ENCODE assay signal across 13 cellular contexts in the genomic region with DNA sequence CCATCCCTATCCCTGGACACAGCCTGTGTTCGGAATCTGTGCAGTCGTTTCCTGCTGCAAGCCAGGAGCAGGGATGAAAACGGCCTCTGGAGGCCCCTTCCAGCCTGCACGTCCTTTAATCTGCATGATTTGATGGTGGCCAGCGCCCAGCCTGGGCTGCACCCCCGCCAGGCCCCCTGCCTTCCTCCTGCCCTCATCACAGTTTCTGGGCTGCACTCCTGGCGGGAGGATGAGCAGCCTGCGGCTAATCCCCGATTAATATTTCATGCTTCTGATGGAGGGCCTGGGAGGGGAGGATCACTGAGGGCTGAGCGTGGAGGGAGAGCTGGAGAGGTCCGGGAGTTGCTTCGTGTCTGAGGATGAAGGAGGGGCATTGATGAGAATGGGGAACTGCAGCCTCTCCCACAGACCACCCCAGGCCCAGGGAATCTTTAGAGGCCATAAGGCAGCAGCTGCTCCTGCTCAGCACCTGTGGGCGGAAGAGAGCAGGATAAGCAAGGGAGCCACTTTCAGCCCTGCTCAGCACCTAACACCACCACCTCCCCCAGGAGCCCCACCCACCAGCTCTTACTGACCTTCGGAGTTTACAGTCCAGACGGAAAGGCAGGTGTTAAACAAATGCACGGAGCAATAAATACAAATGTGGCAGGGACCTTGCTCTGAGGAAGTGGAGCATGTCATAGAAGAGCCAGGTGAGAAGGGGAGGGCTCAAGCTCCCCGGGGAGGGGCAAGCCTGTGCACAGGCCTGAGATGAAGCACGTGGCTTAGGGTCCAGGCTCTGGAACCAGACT.
A peak's percentile ranks its signal among the peaks of the same experiment; 100 is the strongest.
DNase-seq lines count a peak whose midpoint lies in the region; TF ChIP-seq lines count a peak whose summit lies in the region.
"Had no signal": no experiment of that assay in that cellular context is flagged by ENCODE, and none has a peak within 500 bp of the region (broad histone marks: within the 10 kb centered on the region; RNA-seq: fewer than 3 reads in every experiment).

No MANE protein-coding gene starts in this region.

- no TSS peak for BruUV-seq in A673 (replicated peaks; lab: Mats Ljungman, UMichigan)

- no peaks in the 10 kb centered on the region for H3K4me1 ChIP-seq in A673 (ENCODE audit: insufficient read depth, low read length, poor library complexity, severe bottlenecking)

- peak; percentile 88 for DNase-seq in DMS153 treated with DMSO at 0.1 percent for 48 hours (lab: John Stamatoyannopoulos, UW; ENCODE audit: unreplicated experiment)
- DNase-seq in NCI-H187 (lab: John Stamatoyannopoulos, UW): peak; percentile 69 to 79
- DNase-seq in NCI-H774 (lab: John Stamatoyannopoulos, UW): peak; percentile 92
- peak; percentile 82 for DNase-seq in left kidney (ENCODE audit: low read depth, low spot score)
- no peak for DNase-seq in NAMALWA (ENCODE audit: low spot score)
- no peak for DNase-seq in A673 (ENCODE audit: low spot score)
- DNase-seq in NOMO-1 (lab: John Stamatoyannopoulos, UW; ENCODE audit: unreplicated experiment in 2 of 2): no peak
- no peak for DNase-seq in dorsolateral prefrontal cortex
- DNase-seq: activated CD8-positive, alpha-beta T cell treated with anti-CD3 and anti-CD28 coated beads for 36 hours; activated naive CD4-positive, alpha-beta T cell treated with Interleukin-2 at 50 U/mL for 16 hours; stimulated activated CD4-positive, alpha-beta T cell treated with anti-CD3 and anti-CD28 coated beads, Interleukin-4, amount 100 ng/mL, for 24 hours had no signal

- H3K27ac ChIP-seq in A673 (ENCODE audit: low read depth, low read length, poor library complexity, severe bottlenecking) (no peak overlapping the region), dorsolateral prefrontal cortex (no peak overlapping the region)
- H3K27ac ChIP-seq: cardiac muscle cell had no signal

- no peak overlapping the region for H3K4me3 ChIP-seq in A673 (ENCODE audit: low read depth, low read length, poor library complexity, severe bottlenecking)
- no peak overlapping the region for H3K4me3 ChIP-seq in dorsolateral prefrontal cortex
- H3K4me3 ChIP-seq: cardiac muscle cell, GM12878 had no signal

- no peak for TF ChIP-seq CTCF in A673 (conservative IDR thresholded peaks at IDR 0.05; ENCODE audit: low read depth, low read length)
- TF ChIP-seq CTCF in dorsolateral prefrontal cortex (IDR thresholded peaks at IDR 0.05 in 54 of 56, conservative IDR thresholded peaks at IDR 0.05 in 2 of 56; ENCODE audit: low read depth in 1 of 56, partially characterized antibody in 56 of 56): no peak

- H3K27me3 ChIP-seq in A673 (replicated peaks; ENCODE audit: insufficient read depth, low read depth, low read length, poor library complexity): peaks cover 58% of the 10 kb centered on the region
- H3K27me3 ChIP-seq in dorsolateral prefrontal cortex: peaks cover 0 to 5% (median 0%) of the 10 kb centered on the region in 45 donors
- H3K27me3 ChIP-seq: cardiac muscle cell had no signal

- H3K9me3 ChIP-seq in A673 (ENCODE audit: low read depth, low read length, poor library complexity, severe bottlenecking): no peaks in the 10 kb centered on the region

- H3K36me3 ChIP-seq in A673 (ENCODE audit: insufficient read depth, low read length, poor library complexity, severe bottlenecking): no peaks in the 10 kb centered on the region
- H3K36me3 ChIP-seq: cardiac muscle cell had no signal

- CTCF ChIA-PET in A673 (lab: Charles Lee): no interaction called here

- POLR2A ChIA-PET in A673 (lab: Charles Lee; ENCODE audit: low non-redundant PET): no interaction called here

- intact Hi-C loops in A673 (cut with micrococcal nuclease; ENCODE audit: unreplicated experiment): no loop called here
- intact Hi-C loops in dorsolateral prefrontal cortex (cut with DNase I): no loop called here

Comparison
In these comparisons a context has a peak if more than half of its experiments do, and no peak if none do; other contexts are left out.
1. DNase-seq: peak in DMS153 treated with DMSO at 0.1 percent for 48 hours (single experiment), NCI-H187 (2 of 2), NCI-H774 (single experiment) and left kidney (single experiment); none in NAMALWA (single experiment), A673 (single experiment), NOMO-1 (0 of 2) and dorsolateral prefrontal cortex (0 of 10).